Comparison of ENCODE assay signal across 11 cellular contexts in the genomic region with DNA sequence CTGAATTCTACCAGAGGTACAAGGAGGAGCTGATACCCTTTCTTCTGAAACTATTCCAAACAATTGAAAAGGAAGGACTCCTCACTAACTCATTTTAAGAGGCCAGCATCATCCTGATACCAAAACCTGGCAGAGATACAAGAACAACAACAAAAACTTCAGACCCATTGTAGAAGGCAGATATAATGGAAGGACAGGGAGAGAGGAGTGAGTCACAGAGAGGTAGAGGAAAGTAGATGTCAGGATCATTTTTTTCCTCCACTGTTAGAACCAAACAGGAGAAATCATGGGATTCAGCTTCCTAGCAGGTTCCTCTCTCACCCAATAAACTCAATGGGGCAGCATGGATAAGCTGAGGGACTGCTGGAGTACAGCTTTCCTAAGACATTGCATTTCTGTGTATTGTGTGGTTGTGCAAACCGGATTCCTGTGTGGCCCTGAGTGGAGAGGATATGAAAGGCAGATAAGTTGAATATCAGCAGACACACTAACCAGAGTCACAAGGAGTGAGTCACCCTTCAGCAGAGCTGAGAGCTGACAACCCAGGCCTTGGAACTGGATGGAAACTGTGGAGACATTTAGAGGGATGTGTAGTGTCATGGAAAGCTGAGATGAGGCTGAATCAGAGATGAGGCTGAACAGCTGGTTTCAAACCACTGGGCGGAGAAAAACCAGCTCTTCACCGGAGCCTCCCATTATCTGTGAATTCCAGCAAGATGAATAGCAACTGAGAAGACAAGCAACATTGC.
DNase-seq lines count a peak whose midpoint lies in the region; ATAC-seq, FAIRE-seq and TF ChIP-seq lines count a peak whose summit lies in the region.
"Had no signal": no experiment of that assay in that cellular context is flagged by ENCODE, and none has a peak within 500 bp of the region (broad histone marks: within the 10 kb centered on the region; RNA-seq: fewer than 3 reads in every experiment).

No MANE protein-coding gene starts in this region.

- no peak for FAIRE-seq in HepG2 (lab: Jason Lieb, UNC)
- FAIRE-seq: endometrium had no signal

- peaks cover 19% of the 10 kb centered on the region for H3K9me3 ChIP-seq in HepG2 (ENCODE audit: low read length)

- H3K4me3 Mint-ChIP-seq in activated naive CD4-positive, alpha-beta T cell treated with anti-CD3 and anti-CD28 coated beads for 36 hours, result no peak overlapping the region

- TF ChIP-seq POLR2A in HepG2 (IDR thresholded peaks at IDR 0.05; ENCODE audit: insufficient read depth in 1 of 2, low read depth in 2 of 2, low read length in 2 of 2), result no peak

- no peak for TF ChIP-seq RAD21 in HepG2 (CRISPR knock-in tag; IDR thresholded peaks at IDR 0.05)

- no peaks in the 10 kb centered on the region for H3K4me1 Mint-ChIP-seq in activated naive CD4-positive, alpha-beta T cell treated with anti-CD3 and anti-CD28 coated beads for 36 hours (ENCODE audit: low read depth)

- in situ Hi-C loops in GM13976 (cut with MboI; ENCODE audit: low sequenced_read_pairs, unreplicated experiment), result no loop called here
- in situ Hi-C loops in HepG2 (cut with HindIII; ENCODE audit: extremely low pct_ligation_motif_present, low pct_unique_long_range_greater_than_20kb), result no loop called here

- peaks cover 9% of the 10 kb centered on the region for H3K4me1 ChIP-seq in HepG2 (ENCODE audit: insufficient read depth, low read length)
- H3K4me1 ChIP-seq: BLaER1 had no signal

- TF ChIP-seq EP300 in HepG2 (IDR thresholded peaks at IDR 0.05; ENCODE audit: low read depth in 2 of 2, low read length in 2 of 2), result no peak
- TF ChIP-seq EP300 in HepG2 (CRISPR knock-in tag; IDR thresholded peaks at IDR 0.05; ENCODE audit: borderline replicate concordance), result no peak

- H2AFZ ChIP-seq in HepG2 (ENCODE audit: low read length), result no peak overlapping the region

- no peak overlapping the region for H3K27ac ChIP-seq in HepG2 (ENCODE audit: extremely low read length, insufficient read depth, low read length)
- H3K27ac ChIP-seq: BLaER1 had no signal

- intact Hi-C loops in activated naive CD4-positive, alpha-beta T cell treated with anti-CD3 and anti-CD28 coated beads for 36 hours (cut with micrococcal nuclease), result no loop called here
- intact Hi-C loops in HepG2 (cut with micrococcal nuclease; ENCODE audit: unreplicated experiment), result no loop called here

- no peak for ATAC-seq in HepG2

- BruUV-seq in HepG2 (replicated peaks; lab: Mats Ljungman, UMichigan), result no TSS peak

- H3K36me3 ChIP-seq in HepG2 (replicated peaks in 1 of 2; ENCODE audit: control insufficient read depth in 1 of 2, insufficient read depth in 2 of 2, low read length in 2 of 2), result no peaks in the 10 kb centered on the region
- H3K36me3 ChIP-seq: BLaER1 had no signal

- DNase-seq in 8988T, result peak; percentile 6
- DNase-seq in HT1080 (ENCODE audit: low read depth), result peak; percentile 99
- DNase-seq in cerebellar cortex (ENCODE audit: low spot score), result peak; percentile 78
- DNase-seq in kidney tubule cell (ENCODE audit: low spot score), result peak; percentile 98
- no peak for DNase-seq in GM13976 (ENCODE audit: low spot score)
- DNase-seq in activated naive CD4-positive, alpha-beta T cell treated with anti-CD3 and anti-CD28 coated beads for 36 hours, result no peak
- DNase-seq in HepG2 (ENCODE audit: low spot score), result no peak
- no peak for DNase-seq in effector CD4-positive, alpha-beta T cell
- DNase-seq: NCI-H510A treated with DMSO at 0.1 percent for 48 hours had no signal

- no peaks in the 10 kb centered on the region for H4K20me1 ChIP-seq in HepG2 (ENCODE audit: insufficient read depth, low read length)
- H4K20me1 ChIP-seq: BLaER1 had no signal

- no peaks in the 10 kb centered on the region for H3K9me3 Mint-ChIP-seq in activated naive CD4-positive, alpha-beta T cell treated with anti-CD3 and anti-CD28 coated beads for 36 hours

- no peak overlapping the region for H3K9ac ChIP-seq in HepG2 (ENCODE audit: insufficient read depth, low read depth, low read length)
- H3K9ac ChIP-seq: BLaER1 had no signal

- POLR2A ChIA-PET in HepG2 (lab: Yijun Ruan, JAX), result no interaction called here

- peaks cover 19% of the 10 kb centered on the region for H3K27me3 Mint-ChIP-seq in activated naive CD4-positive, alpha-beta T cell treated with anti-CD3 and anti-CD28 coated beads for 36 hours (ENCODE audit: low read depth)

- no peak overlapping the region for H3K4me3 ChIP-seq in HepG2 (replicated peaks in 1 of 3; ENCODE audit: insufficient read depth in 1 of 3, low read depth in 2 of 3, low read length in 3 of 3)
- H3K4me3 ChIP-seq: BLaER1 had no signal

- TF ChIP-seq CTCF in GM13976 (IDR thresholded peaks at IDR 0.05; ENCODE audit: borderline replicate concordance, control extremely low read depth, extremely low read depth, insufficient read depth, missing control alignments) (no peak), HepG2 (CRISPR knock-in tag; IDR thresholded peaks at IDR 0.05) (no peak)

- H3K27ac Mint-ChIP-seq in activated naive CD4-positive, alpha-beta T cell treated with anti-CD3 and anti-CD28 coated beads for 36 hours, result no peak overlapping the region

- WGBS in HepG2 (ENCODE audit: low lambda C conversion rate), result 79% methylated on average over 3 of the region's 3 CpGs

- H3K36me3 Mint-ChIP-seq in activated naive CD4-positive, alpha-beta T cell treated with anti-CD3 and anti-CD28 coated beads for 36 hours (ENCODE audit: low read depth), result no peaks in the 10 kb centered on the region

- no peak overlapping the region for H3K4me2 ChIP-seq in HepG2 (ENCODE audit: low read depth, low read length)
- H3K4me2 ChIP-seq: BLaER1 had no signal

- H3K27me3 ChIP-seq in HepG2 (ENCODE audit: control insufficient read depth in 1 of 2, insufficient read depth in 2 of 2, low read length in 2 of 2), result no peaks in the 10 kb centered on the region
- H3K27me3 ChIP-seq: BLaER1 had no signal

- CTCF ChIA-PET in activated naive CD4-positive, alpha-beta T cell treated with anti-CD3 and anti-CD28 coated beads for 36 hours (lab: Charles Lee), result interaction anchor here (0.6 kb wide), 1 partner anchor 953 kb away, joined by 3 read pairs; no protein-coding TSS in a partner anchor
- CTCF ChIA-PET in HepG2 (lab: Yijun Ruan, JAX; ENCODE audit: low intra/inter-chr PET ratio, low total read pairs), result no interaction called here

- no peaks in the 10 kb centered on the region for H3K79me2 ChIP-seq in HepG2 (ENCODE audit: insufficient read depth, low read length)

TF ChIP-seq in HepG2, 621 proteins besides CTCF, POLR2A, EP300 and RAD21:
- no peak for TF ChIP-seq ZNF451 (CRISPR knock-in tag; IDR thresholded peaks at IDR 0.05)
- TF ChIP-seq CREM (IDR thresholded peaks at IDR 0.05), result no peak
- TF ChIP-seq CREM (CRISPR knock-in tag; IDR thresholded peaks at IDR 0.05), result no peak
- no peak for TF ChIP-seq BATF2 (CRISPR knock-in tag; IDR thresholded peaks at IDR 0.05)
- no peak for TF ChIP-seq ZNF414 (CRISPR knock-in tag; IDR thresholded peaks at IDR 0.05)
TF ChIP-seq in HepG2: peak in this region for 0.

Comparison
In these comparisons a context has a peak if more than half of its experiments do, and no peak if none do; other contexts are left out.
1. DNase-seq: peak in 8988T (single experiment), HT1080 (single experiment), cerebellar cortex (single experiment) and kidney tubule cell (single experiment); none in GM13976 (single experiment), activated naive CD4-positive, alpha-beta T cell treated with anti-CD3 and anti-CD28 coated beads for 36 hours (single experiment), HepG2 (single experiment) and effector CD4-positive, alpha-beta T cell (single experiment).